ENCODE assay signal across 1 cellular context in the genomic region with DNA sequence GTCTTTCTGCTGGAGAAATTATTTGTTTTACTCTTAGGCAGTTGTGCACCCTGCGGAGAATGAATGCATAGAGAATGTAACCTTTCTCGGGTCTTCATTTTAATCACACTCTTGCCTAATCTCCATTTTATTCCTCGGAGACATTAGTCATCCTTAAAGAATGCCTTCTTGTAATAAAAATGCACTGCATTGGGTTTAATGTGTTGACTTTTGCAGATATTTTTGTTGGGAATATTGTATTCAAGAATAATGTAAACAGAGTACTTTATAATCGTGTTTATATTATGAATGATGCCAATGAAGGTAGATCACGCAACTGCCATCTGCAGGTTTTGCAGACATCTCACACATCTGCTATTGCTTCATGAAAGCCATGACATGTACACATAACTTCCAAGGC.
TF ChIP-seq lines count a peak whose summit lies in the region.

No MANE protein-coding gene starts in this region.

TF ChIP-seq in WTC11, 78 proteins besides CTCF, POLR2A, EP300 and RAD21 (continued from another document):
- TF ChIP-seq, protein P1, sequence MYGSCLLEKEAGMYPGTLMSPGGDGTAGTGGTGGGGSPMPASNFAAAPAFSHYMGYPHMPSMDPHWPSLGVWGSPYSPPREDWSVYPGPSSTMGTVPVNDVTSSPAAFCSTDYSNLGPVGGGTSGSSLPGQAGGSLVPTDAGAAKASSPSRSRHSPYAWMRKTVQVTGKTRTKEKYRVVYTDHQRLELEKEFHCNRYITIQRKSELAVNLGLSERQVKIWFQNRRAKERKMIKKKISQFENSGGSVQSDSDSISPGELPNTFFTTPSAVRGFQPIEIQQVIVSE (CRISPR knock-in tag; IDR thresholded peaks at IDR 0.05; ENCODE audit: borderline replicate concordance): no peak
- TF ChIP-seq, protein P2, sequence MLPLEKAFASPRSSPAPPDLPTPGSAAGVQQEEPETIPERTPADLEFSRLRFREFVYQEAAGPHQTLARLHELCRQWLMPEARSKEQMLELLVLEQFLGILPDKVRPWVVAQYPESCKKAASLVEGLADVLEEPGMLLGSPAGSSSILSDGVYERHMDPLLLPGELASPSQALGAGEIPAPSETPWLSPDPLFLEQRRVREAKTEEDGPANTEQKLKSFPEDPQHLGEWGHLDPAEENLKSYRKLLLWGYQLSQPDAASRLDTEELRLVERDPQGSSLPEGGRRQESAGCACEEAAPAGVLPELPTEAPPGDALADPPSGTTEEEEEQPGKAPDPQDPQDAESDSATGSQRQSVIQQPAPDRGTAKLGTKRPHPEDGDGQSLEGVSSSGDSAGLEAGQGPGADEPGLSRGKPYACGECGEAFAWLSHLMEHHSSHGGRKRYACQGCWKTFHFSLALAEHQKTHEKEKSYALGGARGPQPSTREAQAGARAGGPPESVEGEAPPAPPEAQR (CRISPR knock-in tag; IDR thresholded peaks at IDR 0.05): no peak
- TF ChIP-seq NR2C2 (CRISPR knock-in tag; IDR thresholded peaks at IDR 0.05) (no peak), JAZF1 (CRISPR knock-in tag; IDR thresholded peaks at IDR 0.05) (no peak), TEAD4 (CRISPR knock-in tag; IDR thresholded peaks at IDR 0.05) (no peak), ATF1 (CRISPR knock-in tag; IDR thresholded peaks at IDR 0.05) (no peak)
- TF ChIP-seq, protein P3, sequence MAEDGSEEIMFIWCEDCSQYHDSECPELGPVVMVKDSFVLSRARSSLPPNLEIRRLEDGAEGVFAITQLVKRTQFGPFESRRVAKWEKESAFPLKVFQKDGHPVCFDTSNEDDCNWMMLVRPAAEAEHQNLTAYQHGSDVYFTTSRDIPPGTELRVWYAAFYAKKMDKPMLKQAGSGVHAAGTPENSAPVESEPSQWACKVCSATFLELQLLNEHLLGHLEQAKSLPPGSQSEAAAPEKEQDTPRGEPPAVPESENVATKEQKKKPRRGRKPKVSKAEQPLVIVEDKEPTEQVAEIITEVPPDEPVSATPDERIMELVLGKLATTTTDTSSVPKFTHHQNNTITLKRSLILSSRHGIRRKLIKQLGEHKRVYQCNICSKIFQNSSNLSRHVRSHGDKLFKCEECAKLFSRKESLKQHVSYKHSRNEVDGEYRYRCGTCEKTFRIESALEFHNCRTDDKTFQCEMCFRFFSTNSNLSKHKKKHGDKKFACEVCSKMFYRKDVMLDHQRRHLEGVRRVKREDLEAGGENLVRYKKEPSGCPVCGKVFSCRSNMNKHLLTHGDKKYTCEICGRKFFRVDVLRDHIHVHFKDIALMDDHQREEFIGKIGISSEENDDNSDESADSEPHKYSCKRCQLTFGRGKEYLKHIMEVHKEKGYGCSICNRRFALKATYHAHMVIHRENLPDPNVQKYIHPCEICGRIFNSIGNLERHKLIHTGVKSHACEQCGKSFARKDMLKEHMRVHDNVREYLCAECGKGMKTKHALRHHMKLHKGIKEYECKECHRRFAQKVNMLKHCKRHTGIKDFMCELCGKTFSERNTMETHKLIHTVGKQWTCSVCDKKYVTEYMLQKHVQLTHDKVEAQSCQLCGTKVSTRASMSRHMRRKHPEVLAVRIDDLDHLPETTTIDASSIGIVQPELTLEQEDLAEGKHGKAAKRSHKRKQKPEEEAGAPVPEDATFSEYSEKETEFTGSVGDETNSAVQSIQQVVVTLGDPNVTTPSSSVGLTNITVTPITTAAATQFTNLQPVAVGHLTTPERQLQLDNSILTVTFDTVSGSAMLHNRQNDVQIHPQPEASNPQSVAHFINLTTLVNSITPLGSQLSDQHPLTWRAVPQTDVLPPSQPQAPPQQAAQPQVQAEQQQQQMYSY (CRISPR knock-in tag; IDR thresholded peaks at IDR 0.05): no peak
TF ChIP-seq in WTC11: peak in this region for 0.
